9 cellular contexts compared by ENCODE assay signal in the genomic region with DNA sequence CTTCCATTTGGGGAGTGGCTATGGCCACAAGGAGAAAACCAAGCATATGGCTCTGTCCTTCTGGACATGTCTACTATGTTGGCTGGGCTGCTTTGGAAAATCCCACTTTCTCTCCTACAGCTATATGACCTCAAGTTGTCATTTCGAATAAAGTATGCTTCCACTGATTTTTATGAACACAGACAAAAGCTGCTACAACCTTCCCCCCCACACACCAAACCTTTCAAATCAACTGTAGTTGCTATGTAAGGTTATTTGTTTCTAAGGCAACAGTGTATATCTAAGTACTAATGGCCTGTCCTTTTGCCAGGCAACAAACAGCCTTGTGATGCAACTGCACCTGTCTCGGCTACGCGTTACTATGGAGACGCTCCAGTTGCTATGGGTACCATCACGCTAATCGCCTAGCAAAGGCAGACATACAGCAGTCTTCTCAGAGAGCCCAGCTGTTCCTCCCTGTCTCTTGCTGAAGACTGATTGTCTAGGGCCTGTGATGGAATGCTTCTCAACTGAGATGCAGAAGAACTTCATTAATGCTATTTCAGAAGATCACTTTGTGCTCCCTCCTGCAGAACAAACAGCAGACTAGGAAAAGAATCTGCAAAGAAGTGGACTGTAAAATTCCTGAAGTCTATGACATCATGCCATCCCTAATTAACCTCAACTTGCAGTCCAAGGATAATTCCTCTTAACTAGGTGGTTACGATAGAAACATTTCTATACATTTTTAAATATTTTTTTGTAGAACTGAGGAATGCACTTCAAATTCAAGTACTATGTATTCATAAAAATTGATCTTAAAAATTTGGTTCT.
A peak's percentile ranks its signal among the peaks of the same experiment; 100 is the strongest.
DNase-seq lines count a peak whose midpoint lies in the region; ATAC-seq, FAIRE-seq and TF ChIP-seq lines count a peak whose summit lies in the region.
"Had no signal": no experiment of that assay in that cellular context is flagged by ENCODE, and none has a peak within 500 bp of the region (broad histone marks: within the 10 kb centered on the region; RNA-seq: fewer than 3 reads in every experiment).

No MANE protein-coding gene starts in this region.

- H3K36me3 ChIP-seq in A673 (ENCODE audit: insufficient read depth, low read length, poor library complexity, severe bottlenecking) (no peaks in the 10 kb centered on the region), kidney (ENCODE audit: control insufficient read depth in 1 of 2, insufficient read depth in 2 of 2, low read length in 2 of 2) (no peaks in the 10 kb centered on the region)

- no peaks in the 10 kb centered on the region for H3K27me3 Mint-ChIP-seq in nephron (ENCODE audit: low read depth)

- POLR2A ChIA-PET in A673 (lab: Charles Lee; ENCODE audit: low non-redundant PET) = no interaction called here

- DNase-seq in EH (ENCODE audit: low read depth) (peak; percentile 26), NCI-H2171 treated with DMSO at 0.1 percent for 48 hours (lab: John Stamatoyannopoulos, UW) (peak; percentile 98), SIG-M5 (lab: John Stamatoyannopoulos, UW) (no peak), A673 (ENCODE audit: low spot score) (no peak), kidney (no peak)

- peaks cover 30% of the 10 kb centered on the region for H3K4me1 ChIP-seq in A673 (ENCODE audit: insufficient read depth, low read length, poor library complexity, severe bottlenecking)
- H3K4me1 ChIP-seq in kidney (ENCODE audit: control insufficient read depth in 1 of 2, insufficient read depth in 1 of 2, low read depth in 1 of 2, low read length in 2 of 2) = peaks cover 6 to 20% of the 10 kb centered on the region in 2 donors

- CTCF ChIA-PET in A673 (lab: Charles Lee) = no interaction called here

- H3K27me3 ChIP-seq in A673 (replicated peaks; ENCODE audit: insufficient read depth, low read depth, low read length, poor library complexity) = no peaks in the 10 kb centered on the region

- peaks cover 55% of the 10 kb centered on the region for H3K4me1 Mint-ChIP-seq in nephron

- no peaks in the 10 kb centered on the region for H3K9me3 Mint-ChIP-seq in nephron

- intact Hi-C loops in A673 (cut with micrococcal nuclease; ENCODE audit: unreplicated experiment) = no loop called here
- intact Hi-C loops in kidney (cut with DNase I) = no loop called here

- peak overlapping the region in 1 of 3 experiments; percentile 2 for H3K4me3 Mint-ChIP-seq in nephron

- H3K4me3 ChIP-seq in A673 (ENCODE audit: low read depth, low read length, poor library complexity, severe bottlenecking) (no peak overlapping the region), kidney (ENCODE audit: low read length in 2 of 2) (no peak overlapping the region)

- H3K27ac ChIP-seq in cingulate gyrus (ENCODE audit: low read depth, low read length) = peak overlapping the region; percentile 33
- H3K27ac ChIP-seq in A673 (ENCODE audit: low read depth, low read length, poor library complexity, severe bottlenecking) = no peak overlapping the region
- no peak overlapping the region for H3K27ac ChIP-seq in kidney (ENCODE audit: low read depth in 2 of 2, low read length in 2 of 2)

- BruUV-seq in A673 (replicated peaks; lab: Mats Ljungman, UMichigan) = no TSS peak

- no peak for FAIRE-seq in kidney (lab: Jason Lieb, UNC)
- FAIRE-seq: colon had no signal

- peak overlapping the region; percentile 92 to 100 (median 97) for H3K27ac Mint-ChIP-seq in nephron

- H3K9me3 ChIP-seq in A673 (ENCODE audit: low read depth, low read length, poor library complexity, severe bottlenecking) (no peaks in the 10 kb centered on the region), kidney (ENCODE audit: control insufficient read depth in 1 of 2, low read length in 2 of 2) (no peaks in the 10 kb centered on the region)

- H3K9ac ChIP-seq in kidney (ENCODE audit: low read length in 2 of 2) = no peak overlapping the region

- no peak for ATAC-seq in GM21367 (IDR thresholded peaks at IDR 0.05; ENCODE audit: unreplicated experiment)

- TF ChIP-seq CTCF in nephron (IDR thresholded peaks at IDR 0.05; ENCODE audit: unreplicated experiment in 3 of 3) = no peak
- no peak for TF ChIP-seq CTCF in A673 (conservative IDR thresholded peaks at IDR 0.05; ENCODE audit: low read depth, low read length)
- no peak for TF ChIP-seq CTCF in kidney (IDR thresholded peaks at IDR 0.05; ENCODE audit: borderline replicate concordance, extremely low read depth, insufficient read depth)

- peaks cover 48% of the 10 kb centered on the region for H3K36me3 Mint-ChIP-seq in nephron (ENCODE audit: low read depth)

Comparison
In these comparisons a context has a peak if more than half of its experiments do, and no peak if none do; other contexts are left out.
1. DNase-seq: peak in EH (single experiment) and NCI-H2171 treated with DMSO at 0.1 percent for 48 hours (single experiment); none in SIG-M5 (single experiment), A673 (single experiment) and kidney (single experiment).